ENCODE assay signal across 1 cellular context in the genomic region with DNA sequence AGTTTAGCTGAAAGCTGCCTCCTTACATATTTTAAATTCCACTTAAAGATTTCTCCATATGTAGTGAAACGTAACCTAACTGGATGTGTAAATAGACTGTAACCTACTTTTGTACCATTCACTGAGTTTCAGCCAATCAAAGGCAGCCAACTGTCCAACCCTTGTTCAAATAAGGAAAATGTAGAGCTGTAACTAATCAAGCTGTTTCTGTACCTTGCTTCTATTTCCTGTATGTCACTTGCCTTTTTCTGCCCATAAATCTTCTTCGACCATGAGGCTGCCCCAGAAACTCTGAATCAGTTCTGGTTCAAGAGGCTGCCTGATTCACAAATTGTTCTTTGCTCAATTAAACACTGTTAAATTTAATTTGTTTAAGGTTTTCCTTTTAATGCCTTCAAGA.
TF ChIP-seq lines count a peak whose summit lies in the region.

No MANE protein-coding gene starts in this region.

TF ChIP-seq in HepG2, 621 proteins besides CTCF, POLR2A, EP300 and RAD21:
- TF ChIP-seq, protein P1, sequence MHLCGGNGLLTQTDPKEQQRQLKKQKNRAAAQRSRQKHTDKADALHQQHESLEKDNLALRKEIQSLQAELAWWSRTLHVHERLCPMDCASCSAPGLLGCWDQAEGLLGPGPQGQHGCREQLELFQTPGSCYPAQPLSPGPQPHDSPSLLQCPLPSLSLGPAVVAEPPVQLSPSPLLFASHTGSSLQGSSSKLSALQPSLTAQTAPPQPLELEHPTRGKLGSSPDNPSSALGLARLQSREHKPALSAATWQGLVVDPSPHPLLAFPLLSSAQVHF (CRISPR knock-in tag; IDR thresholded peaks at IDR 0.05) = no peak
- TF ChIP-seq SATB2 (CRISPR knock-in tag; IDR thresholded peaks at IDR 0.05) = no peak
- peak; percentile 43 for TF ChIP-seq NFYC (CRISPR knock-in tag; IDR thresholded peaks at IDR 0.05)
- no peak for TF ChIP-seq SPEN (CRISPR knock-in tag; IDR thresholded peaks at IDR 0.05; ENCODE audit: low read depth)
- no peak for TF ChIP-seq SIX4 (CRISPR knock-in tag; IDR thresholded peaks at IDR 0.05)
